8 cellular contexts compared by ENCODE assay signal in the genomic region with DNA sequence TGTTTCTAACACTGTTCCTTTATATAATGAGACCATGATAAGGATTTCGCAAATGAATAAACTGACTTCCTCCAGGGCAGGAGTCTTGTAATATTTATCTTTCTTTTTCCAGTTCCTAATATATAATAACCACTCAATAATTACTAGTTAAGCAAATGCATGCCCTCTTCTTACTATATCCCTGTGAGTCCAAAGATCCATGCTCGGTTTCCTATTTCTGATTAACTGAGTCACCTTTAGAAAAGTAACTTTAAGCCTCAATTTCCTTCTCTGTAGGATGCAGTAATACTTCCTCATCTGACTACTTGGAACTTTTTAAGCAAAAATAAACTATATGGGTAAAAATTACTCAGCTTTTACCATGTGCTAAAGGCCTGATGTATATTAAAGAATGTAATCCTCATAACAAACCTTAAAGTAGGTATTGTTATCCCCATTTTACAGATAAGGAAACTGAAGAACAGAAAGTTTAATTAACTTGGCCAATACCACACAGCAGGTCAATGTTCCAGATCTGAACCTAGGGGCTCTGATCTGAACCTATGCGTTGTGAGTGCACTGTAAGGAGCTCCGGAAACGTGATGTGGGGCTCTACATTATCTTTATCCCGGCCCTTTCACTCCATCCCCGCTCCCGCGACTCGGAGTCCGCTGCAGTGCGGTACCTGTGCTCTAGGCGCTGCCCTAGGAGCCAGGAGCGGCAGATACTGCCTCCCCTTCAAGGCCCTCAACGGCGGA. TPM values are rescaled to one million over a fixed set of nuclear protein-coding genes. Genes with fewer than 3 reads are reported as not detected.
DNase-seq lines count a peak whose midpoint lies in the region; ATAC-seq, FAIRE-seq and TF ChIP-seq lines count a peak whose summit lies in the region.

No MANE protein-coding gene starts in this region.

- 7% methylated on average over 16 of the region's 16 CpGs for WGBS in heart right ventricle, 2 donors
- WGBS in pancreas, 2 donors: 2% methylated on average over 16 of the region's 16 CpGs

- DNase-seq in heart right ventricle (no peak), cardiac septum (ENCODE audit: low spot score) (no peak), endothelial cell (ENCODE audit: low spot score) (no peak), pancreas (no peak), DMS 273 (lab: John Stamatoyannopoulos, UW; ENCODE audit: unreplicated experiment) (no peak), urothelium cell line (ENCODE audit: low spot score) (no peak)

- H3K27ac ChIP-seq in heart right ventricle (peak overlapping the region; percentile 49 to 97 (median 94)), OCI-LY3 (ENCODE audit: low read length) (peak overlapping the region; percentile 35), pancreas (peak overlapping the region; percentile 85 to 96 (median 90))

- H3K36me3 Mint-ChIP-seq in endothelial cell (ENCODE audit: low read depth, unreplicated experiment): peaks cover 20% of the 10 kb centered on the region

- H3K27me3 Mint-ChIP-seq in endothelial cell (ENCODE audit: unreplicated experiment): peaks cover 5% of the 10 kb centered on the region

- peak overlapping the region; percentile 68; the same call in 1 of the 2 replicates for H2AFZ ChIP-seq in OCI-LY3 (ENCODE audit: low read depth, low read length)

- H3K9me3 Mint-ChIP-seq in endothelial cell (ENCODE audit: unreplicated experiment): no peaks in the 10 kb centered on the region

- intact Hi-C loops in heart right ventricle (cut with DNase I) (loop anchor here in 3 of 10 donors (2.0 to 10.0 kb wide), 4 partner anchors 109 to 301 kb away; a partner anchor contains a TSS), cardiac septum (cut with DNase I) (no loop called here), pancreas (cut with DNase I) (no loop called here)

- H3K4me1 Mint-ChIP-seq in endothelial cell (ENCODE audit: unreplicated experiment): peaks cover 9% of the 10 kb centered on the region

- H3K27me3 ChIP-seq in heart right ventricle (no peaks in the 10 kb centered on the region), OCI-LY3 (ENCODE audit: low read depth, low read length) (no peaks in the 10 kb centered on the region), pancreas (no peaks in the 10 kb centered on the region)

- H3K36me3 ChIP-seq in heart right ventricle (peaks cover 0 to 41% (median 9%) of the 10 kb centered on the region in 9 donors), OCI-LY3 (replicated peaks; ENCODE audit: low read depth, low read length) (peaks cover 6% of the 10 kb centered on the region), pancreas (peaks cover 0 to 5% (median 5%) of the 10 kb centered on the region in 3 donors)

- H3K9me3 ChIP-seq in heart right ventricle (no peaks in the 10 kb centered on the region), OCI-LY3 (ENCODE audit: insufficient read depth, low read length) (no peaks in the 10 kb centered on the region), pancreas (no peaks in the 10 kb centered on the region)

- peak overlapping the region; percentile 97 for H3K4me3 Mint-ChIP-seq in endothelial cell (ENCODE audit: unreplicated experiment)

- peak overlapping the region; percentile 74 for H3K9ac ChIP-seq in OCI-LY3 (ENCODE audit: low read length)

- peak in 1 of 8 donors; percentile 23 for ATAC-seq in heart right ventricle
- ATAC-seq in pancreas: peak in 2 of 4 donors; percentile 12 to 30
- ATAC-seq in HG03280 (IDR thresholded peaks at IDR 0.05; ENCODE audit: unreplicated experiment): no peak

- H3K4me3 ChIP-seq in heart right ventricle: peak overlapping the region; percentile 61 to 94 (median 82)
- peak overlapping the region; percentile 85 for H3K4me3 ChIP-seq in OCI-LY3 (ENCODE audit: low read length)
- peak overlapping the region; percentile 73 to 91 (median 80) for H3K4me3 ChIP-seq in pancreas

- peak overlapping the region; percentile 60 for H3K4me2 ChIP-seq in OCI-LY3 (ENCODE audit: low read length)

- peak overlapping the region; percentile 94 for H3K27ac Mint-ChIP-seq in endothelial cell (ENCODE audit: unreplicated experiment)

- no peak for TF ChIP-seq CTCF in heart right ventricle (IDR thresholded peaks at IDR 0.05)
- no peak for TF ChIP-seq CTCF in OCI-LY3 (IDR thresholded peaks at IDR 0.05; ENCODE audit: low read depth, low read length)
- no peak for TF ChIP-seq CTCF in endothelial cell (IDR thresholded peaks at IDR 0.05; ENCODE audit: unreplicated experiment)
- TF ChIP-seq CTCF in pancreas (IDR thresholded peaks at IDR 0.05): no peak

- H3K4me1 ChIP-seq in heart right ventricle (peaks cover 0 to 41% (median 24%) of the 10 kb centered on the region in 9 donors), OCI-LY3 (ENCODE audit: low read length) (peaks cover 7% of the 10 kb centered on the region), pancreas (peaks cover 9 to 18% (median 12%) of the 10 kb centered on the region in 3 donors)

- no peaks in the 10 kb centered on the region for H4K20me1 ChIP-seq in OCI-LY3 (ENCODE audit: insufficient read depth, low read length)

- H3K79me2 ChIP-seq in OCI-LY3 (ENCODE audit: low read length): peaks cover 42% of the 10 kb centered on the region

- FAIRE-seq in pancreas (lab: Jason Lieb, UNC) (no peak), urothelium cell line (lab: Jason Lieb, UNC) (no peak)

RNA-seq across cellular contexts. Expression of a gene that starts 0.5 kb away (rescaled TPM):
- 10 to 100 TPM; 29.6 to 47.2 (median 38.7) TPM for total RNA-seq in heart right ventricle
- 10 to 100 TPM; 12.5 to 12.6 TPM for polyA plus RNA-seq in heart right ventricle
- 35.6 TPM for total RNA-seq in cardiac septum
- total RNA-seq in endothelial cell (ENCODE audit: unreplicated experiment): 34.5 TPM
- total RNA-seq in pancreas: 10 to 100 TPM; 11.8 to 18.4 (median 16.6) TPM
- polyA plus RNA-seq in pancreas: 10 to 100 TPM in 1 of 2 donors, 1 to 10 TPM in 1; 5.8 to 13.5 TPM

RNA-seq across cellular contexts. Expression of a gene that starts 0.6 kb away (rescaled TPM):
- total RNA-seq in heart right ventricle (10 to 100 TPM; 29.7 to 43.7 (median 35.1) TPM), cardiac septum (33.2 TPM), endothelial cell (ENCODE audit: unreplicated experiment) (13.7 TPM), pancreas (10 to 100 TPM in 1 of 6 donors, 1 to 10 TPM in 5; 5.4 to 10.0 (median 7.2) TPM)
- polyA plus RNA-seq in heart right ventricle (10 to 100 TPM; 36.3 to 40.5 TPM), pancreas (10 to 100 TPM; 13.2 to 14.5 TPM)

RNA-seq across cellular contexts. Expression of a gene that starts 51.0 kb away (rescaled TPM):
- total RNA-seq in heart right ventricle (under 1 TPM; 0.05 to 0.46 (median 0.21) TPM), cardiac septum (0.30 TPM), endothelial cell (ENCODE audit: unreplicated experiment) (1.9 TPM), pancreas (1 to 10 TPM in 3 of 6 donors, under 1 TPM in 3; 0.67 to 1.7 (median 1.1) TPM)
- polyA plus RNA-seq in heart right ventricle (1 to 10 TPM in 1 of 2 donors, under 1 TPM in 1; 0.30 to 1.0 TPM), pancreas (1 to 10 TPM in 1 of 2 donors, under 1 TPM in 1; 0.91 to 1.4 TPM)

Comparison
In these comparisons a context has a peak if more than half of its experiments do, and no peak if none do; other contexts are left out.
1. H3K27ac ChIP-seq: peak in every context shown above with its lines; median percentile 94 in heart right ventricle; 90 in pancreas; 35 in OCI-LY3.